In genomic region chr3:169138849-169139416, GRCh38 we compare ENCODE assay signal across 17 cellular contexts.
"Had no signal": no experiment of that assay in that cellular context is flagged by ENCODE, and none has a peak within 500 bp of the region (broad histone marks: within the 10 kb centered on the region; RNA-seq: fewer than 3 reads in every experiment).

No MANE protein-coding gene starts in this region.

- H3K9me3 Mint-ChIP-seq: neural crest cell; stimulated activated naive CD8-positive, alpha-beta T cell treated with anti-CD3 and anti-CD28 coated beads, Interleukin-15, amount 100 ng/mL, for 72 hours had no signal

- H3K36me3 Mint-ChIP-seq: activated naive CD4-positive, alpha-beta T cell treated with anti-CD3 and anti-CD28 coated beads, Interleukin-2, amount 50 U/mL, for 24 hours; brain had no signal

- H3K27ac ChIP-seq: ovary, tibial artery had no signal

- H3K27me3 ChIP-seq: ovary had no signal

- ATAC-seq: left ventricle myocardium superior; stimulated activated naive CD8-positive, alpha-beta T cell treated with anti-CD3 and anti-CD28 coated beads, Interleukin-15, amount 100 ng/mL, for 72 hours; T-helper 17 cell had no signal

- H3K4me3 ChIP-seq: ovary, tibial artery had no signal

- DNase-seq: activated CD4-positive, alpha-beta T cell treated with anti-CD3 and anti-CD28 coated beads, Interleukin-2, amount 50 U/mL, for 1 hour; activated effector memory CD4-positive, alpha-beta T cell treated with Interleukin-2 at 50 U/mL for 16 hours; activated T-cell treated with anti-CD3 and anti-CD28 coated beads, Interleukin-2, amount 50 U/mL, for 1 hour; effector memory CD4-positive, alpha-beta T cell; glutamatergic neuron; left ventricle myocardium superior; mesendoderm; ovary; stimulated activated CD4-positive, alpha-beta T cell treated with anti-CD3 and anti-CD28 coated beads, Interleukin-15, amount 100 ng/mL, for 24 hours; stimulated activated CD4-positive, alpha-beta T cell treated with anti-CD3 and anti-CD28 coated beads, Interleukin-4, amount 100 ng/mL, for 24 hours; stimulated activated naive CD8-positive, alpha-beta T cell treated with anti-CD3 and anti-CD28 coated beads, Interleukin-15, amount 100 ng/mL, for 72 hours; T-helper 17 cell; tibial artery had no signal

- H3K9me3 ChIP-seq: ovary, tibial artery had no signal

- H3K36me3 ChIP-seq: ovary, tibial artery had no signal

- H3K4me1 ChIP-seq: tibial artery had no signal

- FAIRE-seq: islet of Langerhans had no signal

- H3K27ac Mint-ChIP-seq: activated naive CD4-positive, alpha-beta T cell treated with anti-CD3 and anti-CD28 coated beads, Interleukin-2, amount 50 U/mL, for 24 hours; brain; stimulated activated naive CD8-positive, alpha-beta T cell treated with anti-CD3 and anti-CD28 coated beads, Interleukin-15, amount 100 ng/mL, for 72 hours; T-helper 17 cell had no signal

- H3K4me3 Mint-ChIP-seq: activated naive CD4-positive, alpha-beta T cell treated with anti-CD3 and anti-CD28 coated beads, Interleukin-2, amount 50 U/mL, for 24 hours; neural crest cell; stimulated activated naive CD8-positive, alpha-beta T cell treated with anti-CD3 and anti-CD28 coated beads, Interleukin-15, amount 100 ng/mL, for 72 hours; T-helper 17 cell had no signal

- H3K4me1 Mint-ChIP-seq: activated naive CD4-positive, alpha-beta T cell treated with anti-CD3 and anti-CD28 coated beads, Interleukin-2, amount 50 U/mL, for 24 hours; brain; stimulated activated naive CD8-positive, alpha-beta T cell treated with anti-CD3 and anti-CD28 coated beads, Interleukin-15, amount 100 ng/mL, for 72 hours; T-helper 17 cell had no signal
